In genomic region chr3:155233213-155233612, GRCh38 we compare ENCODE assay signal across 1 cellular context.
TF ChIP-seq lines count a peak whose summit lies in the region.

No MANE protein-coding gene starts in this region.

TF ChIP-seq in WTC11, 78 proteins besides CTCF, POLR2A, EP300 and RAD21 (continued from another document):
- TF ChIP-seq ZMAT4 (CRISPR knock-in tag; IDR thresholded peaks at IDR 0.05) = no peak
- TF ChIP-seq NR3C1 (CRISPR knock-in tag; conservative IDR thresholded peaks at IDR 0.05; ENCODE audit: low read depth) = no peak
- TF ChIP-seq ATF3 (CRISPR knock-in tag; conservative IDR thresholded peaks at IDR 0.05) = no peak
- no peak for TF ChIP-seq ATF2 (CRISPR knock-in tag; IDR thresholded peaks at IDR 0.05; ENCODE audit: borderline replicate concordance, low read depth)
- TF ChIP-seq RELA (CRISPR knock-in tag; IDR thresholded peaks at IDR 0.05; ENCODE audit: borderline replicate concordance) = no peak
- TF ChIP-seq PREB (CRISPR knock-in tag; IDR thresholded peaks at IDR 0.05; ENCODE audit: borderline replicate concordance) = no peak
- TF ChIP-seq ATF1 (CRISPR knock-in tag; IDR thresholded peaks at IDR 0.05) = no peak
- TF ChIP-seq ZNF671 (CRISPR knock-in tag; IDR thresholded peaks at IDR 0.05) = no peak
TF ChIP-seq in WTC11: peak in this region for 0.
